In genomic region chr1:119646521-119647227, GRCh38 we compare ENCODE assay signal across 8 cellular contexts. TPM values are rescaled to one million over a fixed set of nuclear protein-coding genes. Genes with fewer than 3 reads are reported as not detected.
DNase-seq lines count a peak whose midpoint lies in the region; ATAC-seq and TF ChIP-seq lines count a peak whose summit lies in the region.

No MANE protein-coding gene starts in this region.

- ATAC-seq in GM21526 (IDR thresholded peaks at IDR 0.05; ENCODE audit: low FRiP score, unreplicated experiment), result no peak
- no peak for ATAC-seq in HG02973 (IDR thresholded peaks at IDR 0.05; ENCODE audit: unreplicated experiment)

- no peak for TF ChIP-seq CTCF in epithelial cell of proximal tubule (conservative IDR thresholded peaks at IDR 0.05; ENCODE audit: low read depth, low read length)

- H3K4me1 ChIP-seq in NT2/D1 (ENCODE audit: insufficient read depth, insufficient read length), result no peaks in the 10 kb centered on the region
- H3K4me1 ChIP-seq in neuron (ENCODE audit: insufficient read depth, low read length), result peaks cover 25% of the 10 kb centered on the region

- peak overlapping the region; percentile 95 for H3K4me3 ChIP-seq in NT2/D1 (ENCODE audit: insufficient read length, low read depth)
- H3K4me3 ChIP-seq in epithelial cell of proximal tubule (ENCODE audit: low read depth, low read length), result peak overlapping the region; percentile 86
- H3K4me3 ChIP-seq in neuron (ENCODE audit: low read length), result peak overlapping the region; percentile 88

- H3K27me3 ChIP-seq in NT2/D1 (ENCODE audit: insufficient read depth, insufficient read length) (peaks cover 3% of the 10 kb centered on the region), neuron (ENCODE audit: insufficient read depth, low read length) (peaks cover 6% of the 10 kb centered on the region)

- H3K9ac ChIP-seq in NT2/D1 (ENCODE audit: insufficient read length, low read depth), result peak overlapping the region; percentile 97

- H3K9me3 ChIP-seq in NT2/D1 (ENCODE audit: insufficient read depth, low read length) (peaks cover 17% of the 10 kb centered on the region), neuron (ENCODE audit: low read length) (no peaks in the 10 kb centered on the region)

- H3K36me3 ChIP-seq in NT2/D1 (ENCODE audit: insufficient read depth, insufficient read length, low read length) (peaks cover 32% of the 10 kb centered on the region), neuron (ENCODE audit: insufficient read depth, low read length) (no peaks in the 10 kb centered on the region)

- DNase-seq in DMS79 treated with DMSO at 0.1 percent for 48 hours (lab: John Stamatoyannopoulos, UW) (peak; percentile 72), NT2/D1 (ENCODE audit: low read depth, low spot score) (no peak), epithelial cell of proximal tubule (ENCODE audit: low read depth) (no peak), UCSD-AML1 (lab: John Stamatoyannopoulos, UW; ENCODE audit: unreplicated experiment) (no peak), DMS114 treated with DMSO at 0.1 percent for 48 hours (lab: John Stamatoyannopoulos, UW; ENCODE audit: unreplicated experiment) (no peak)

- peak overlapping the region; percentile 85 for H2AFZ ChIP-seq in neuron (ENCODE audit: low read depth, low read length)

RNA-seq across cellular contexts. Expression of gene ZNF697, which starts 1.4 kb away (rescaled TPM):
- total RNA-seq in epithelial cell of proximal tubule, result 5.7 and 6.8 TPM in 2 replicates
